1 cellular context compared by ENCODE assay signal in the genomic region with DNA sequence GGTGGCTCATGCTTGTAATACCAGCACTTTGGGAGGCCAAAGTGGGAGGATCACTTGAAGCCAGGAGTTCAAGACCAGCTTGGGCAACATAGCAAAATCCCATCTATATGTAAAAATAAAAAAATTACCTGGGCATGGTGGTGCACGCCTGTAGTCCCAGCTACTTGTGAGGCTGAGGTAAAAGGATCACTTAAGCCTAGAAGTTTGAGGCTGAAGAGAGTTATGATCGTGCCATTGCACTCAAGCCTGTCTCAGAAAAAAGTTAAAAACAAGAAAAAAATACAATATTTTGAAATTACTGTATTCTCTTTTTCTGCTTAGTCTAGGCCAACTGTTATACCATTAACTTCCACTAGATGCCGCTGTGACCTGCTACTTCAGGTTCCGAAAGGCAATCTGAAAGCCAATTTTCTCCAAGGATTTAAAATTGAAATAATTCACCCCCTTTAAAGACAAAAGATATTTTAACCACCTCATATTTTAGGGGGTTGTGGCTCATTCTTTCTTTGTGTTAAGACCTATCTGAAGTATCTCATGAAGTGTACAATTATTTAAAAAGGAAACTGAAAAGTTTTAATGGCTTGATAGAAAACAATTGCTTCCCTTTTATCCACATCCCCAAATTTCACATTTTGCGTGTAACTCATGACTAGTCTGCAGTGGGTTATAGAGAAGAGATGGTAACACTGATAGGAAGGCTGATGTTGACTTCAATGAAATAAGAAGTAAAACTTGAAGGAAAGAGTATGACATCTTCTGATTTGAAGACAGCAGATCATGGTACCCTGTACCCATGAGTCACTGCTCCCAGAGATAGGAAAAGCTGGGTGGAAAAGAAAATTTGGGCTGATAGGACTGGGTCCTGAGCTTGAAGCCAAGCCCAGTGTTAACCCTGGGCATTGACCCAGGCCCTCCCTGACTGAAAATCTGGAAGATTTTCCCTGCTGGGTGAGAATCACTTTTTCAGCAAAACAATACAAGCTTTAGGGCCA.
TF ChIP-seq lines count a peak whose summit lies in the region.

No MANE protein-coding gene starts in this region.

TF ChIP-seq in HepG2, 621 proteins besides CTCF, POLR2A, EP300 and RAD21:
- TF ChIP-seq, protein P1, sequence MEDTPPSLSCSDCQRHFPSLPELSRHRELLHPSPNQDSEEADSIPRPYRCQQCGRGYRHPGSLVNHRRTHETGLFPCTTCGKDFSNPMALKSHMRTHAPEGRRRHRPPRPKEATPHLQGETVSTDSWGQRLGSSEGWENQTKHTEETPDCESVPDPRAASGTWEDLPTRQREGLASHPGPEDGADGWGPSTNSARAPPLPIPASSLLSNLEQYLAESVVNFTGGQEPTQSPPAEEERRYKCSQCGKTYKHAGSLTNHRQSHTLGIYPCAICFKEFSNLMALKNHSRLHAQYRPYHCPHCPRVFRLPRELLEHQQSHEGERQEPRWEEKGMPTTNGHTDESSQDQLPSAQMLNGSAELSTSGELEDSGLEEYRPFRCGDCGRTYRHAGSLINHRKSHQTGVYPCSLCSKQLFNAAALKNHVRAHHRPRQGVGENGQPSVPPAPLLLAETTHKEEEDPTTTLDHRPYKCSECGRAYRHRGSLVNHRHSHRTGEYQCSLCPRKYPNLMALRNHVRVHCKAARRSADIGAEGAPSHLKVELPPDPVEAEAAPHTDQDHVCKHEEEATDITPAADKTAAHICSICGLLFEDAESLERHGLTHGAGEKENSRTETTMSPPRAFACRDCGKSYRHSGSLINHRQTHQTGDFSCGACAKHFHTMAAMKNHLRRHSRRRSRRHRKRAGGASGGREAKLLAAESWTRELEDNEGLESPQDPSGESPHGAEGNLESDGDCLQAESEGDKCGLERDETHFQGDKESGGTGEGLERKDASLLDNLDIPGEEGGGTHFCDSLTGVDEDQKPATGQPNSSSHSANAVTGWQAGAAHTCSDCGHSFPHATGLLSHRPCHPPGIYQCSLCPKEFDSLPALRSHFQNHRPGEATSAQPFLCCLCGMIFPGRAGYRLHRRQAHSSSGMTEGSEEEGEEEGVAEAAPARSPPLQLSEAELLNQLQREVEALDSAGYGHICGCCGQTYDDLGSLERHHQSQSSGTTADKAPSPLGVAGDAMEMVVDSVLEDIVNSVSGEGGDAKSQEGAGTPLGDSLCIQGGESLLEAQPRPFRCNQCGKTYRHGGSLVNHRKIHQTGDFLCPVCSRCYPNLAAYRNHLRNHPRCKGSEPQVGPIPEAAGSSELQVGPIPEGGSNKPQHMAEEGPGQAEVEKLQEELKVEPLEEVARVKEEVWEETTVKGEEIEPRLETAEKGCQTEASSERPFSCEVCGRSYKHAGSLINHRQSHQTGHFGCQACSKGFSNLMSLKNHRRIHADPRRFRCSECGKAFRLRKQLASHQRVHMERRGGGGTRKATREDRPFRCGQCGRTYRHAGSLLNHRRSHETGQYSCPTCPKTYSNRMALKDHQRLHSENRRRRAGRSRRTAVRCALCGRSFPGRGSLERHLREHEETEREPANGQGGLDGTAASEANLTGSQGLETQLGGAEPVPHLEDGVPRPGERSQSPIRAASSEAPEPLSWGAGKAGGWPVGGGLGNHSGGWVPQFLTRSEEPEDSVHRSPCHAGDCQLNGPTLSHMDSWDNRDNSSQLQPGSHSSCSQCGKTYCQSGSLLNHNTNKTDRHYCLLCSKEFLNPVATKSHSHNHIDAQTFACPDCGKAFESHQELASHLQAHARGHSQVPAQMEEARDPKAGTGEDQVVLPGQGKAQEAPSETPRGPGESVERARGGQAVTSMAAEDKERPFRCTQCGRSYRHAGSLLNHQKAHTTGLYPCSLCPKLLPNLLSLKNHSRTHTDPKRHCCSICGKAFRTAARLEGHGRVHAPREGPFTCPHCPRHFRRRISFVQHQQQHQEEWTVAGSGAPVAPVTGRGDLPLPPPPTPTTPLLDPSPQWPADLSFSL (CRISPR knock-in tag; IDR thresholded peaks at IDR 0.05), result no peak
- TF ChIP-seq ZNF512 (CRISPR knock-in tag; IDR thresholded peaks at IDR 0.05) (peak; percentile 52; the same call in 1 of the 2 replicates), SMC3 (IDR thresholded peaks at IDR 0.05; ENCODE audit: low read length) (peak; percentile 65), STAG1 (CRISPR knock-in tag; IDR thresholded peaks at IDR 0.05) (peak; percentile 75)
